Comparison of ENCODE assay signal across 20 cellular contexts in genomic region chr21:29641001-29641634, GRCh38.
DNase-seq lines count a peak whose midpoint lies in the region; ATAC-seq, FAIRE-seq and TF ChIP-seq lines count a peak whose summit lies in the region.
"Had no signal": no experiment of that assay in that cellular context is flagged by ENCODE, and none has a peak within 500 bp of the region (broad histone marks: within the 10 kb centered on the region; RNA-seq: fewer than 3 reads in every experiment).

No MANE protein-coding gene starts in this region.

- WGBS in heart left ventricle, 4 donors = 85 to 94% (median 92%) methylated on average over 5 of the region's 5 CpGs

- ATAC-seq in heart left ventricle = no peak

- TF ChIP-seq CTCF in heart left ventricle (IDR thresholded peaks at IDR 0.05) = no peak
- no peak for TF ChIP-seq CTCF in ascending aorta (IDR thresholded peaks at IDR 0.05)
- TF ChIP-seq CTCF in GM20000 (IDR thresholded peaks at IDR 0.05; ENCODE audit: extremely low read depth, missing control alignments) = no peak

- FAIRE-seq in GM12892 (lab: Jason Lieb, UNC) = peak; percentile 61
- FAIRE-seq: G401.6, GM18507, H54 had no signal

- peaks cover 0 to 15% (median 0%) of the 10 kb centered on the region in 12 donors for H3K4me1 ChIP-seq in heart left ventricle
- no peaks in the 10 kb centered on the region for H3K4me1 ChIP-seq in ascending aorta
- H3K4me1 ChIP-seq: HAP-1 had no signal

- H3K9me3 ChIP-seq in heart left ventricle (no peaks in the 10 kb centered on the region), ascending aorta (no peaks in the 10 kb centered on the region)
- H3K9me3 ChIP-seq: BLaER1, HAP-1 had no signal

- H3K27ac ChIP-seq in heart left ventricle = no peak overlapping the region
- no peak overlapping the region for H3K27ac ChIP-seq in ascending aorta
- H3K27ac ChIP-seq: BLaER1, C4-2B had no signal

- H3K27me3 ChIP-seq in heart left ventricle (no peaks in the 10 kb centered on the region), ascending aorta (no peaks in the 10 kb centered on the region)
- H3K27me3 ChIP-seq: BLaER1 had no signal

- H3K36me3 ChIP-seq in heart left ventricle (no peaks in the 10 kb centered on the region), ascending aorta (no peaks in the 10 kb centered on the region)
- H3K36me3 ChIP-seq: BLaER1, HAP-1 had no signal

- DNase-seq in GM12892 (ENCODE audit: insufficient read length) = no peak
- peak; percentile 39 for DNase-seq in OCI-M1 (lab: John Stamatoyannopoulos, UW)
- peak; percentile 38 to 55 for DNase-seq in erythroblast (lab: John Stamatoyannopoulos, UW)
- DNase-seq in retina = no peak
- DNase-seq in heart left ventricle = no peak
- no peak for DNase-seq in ascending aorta (ENCODE audit: low spot score in 2 of 2)
- no peak for DNase-seq in GM20000 (ENCODE audit: low spot score)
- DNase-seq: Calu3; CD4-positive, alpha-beta T cell; COR-L47; DMS153; DND-41; GOT3; HFFc6 had no signal

- TF ChIP-seq POLR2A in GM12892 (IDR thresholded peaks at IDR 0.05; ENCODE audit: low read depth, low read length) (no peak), erythroblast (IDR thresholded peaks at IDR 0.05; ENCODE audit: low read length) (no peak), heart left ventricle (IDR thresholded peaks at IDR 0.05) (no peak)

- H3K4me3 ChIP-seq in heart left ventricle (no peak overlapping the region), ascending aorta (no peak overlapping the region)
- H3K4me3 ChIP-seq: BLaER1, HAP-1 had no signal

- intact Hi-C loops in heart left ventricle (cut with DNase I) = no loop called here
- intact Hi-C loops in ascending aorta (cut with DNase I) = no loop called here

Comparison
In these comparisons a context has a peak if more than half of its experiments do, and no peak if none do; other contexts are left out.
1. DNase-seq: peak in OCI-M1 (single experiment) and erythroblast (2 of 2); none in GM12892 (single experiment), retina (single experiment), heart left ventricle (0 of 5), ascending aorta (0 of 2) and GM20000 (single experiment).